Comparison of ENCODE assay signal across 17 cellular contexts in the genomic region with DNA sequence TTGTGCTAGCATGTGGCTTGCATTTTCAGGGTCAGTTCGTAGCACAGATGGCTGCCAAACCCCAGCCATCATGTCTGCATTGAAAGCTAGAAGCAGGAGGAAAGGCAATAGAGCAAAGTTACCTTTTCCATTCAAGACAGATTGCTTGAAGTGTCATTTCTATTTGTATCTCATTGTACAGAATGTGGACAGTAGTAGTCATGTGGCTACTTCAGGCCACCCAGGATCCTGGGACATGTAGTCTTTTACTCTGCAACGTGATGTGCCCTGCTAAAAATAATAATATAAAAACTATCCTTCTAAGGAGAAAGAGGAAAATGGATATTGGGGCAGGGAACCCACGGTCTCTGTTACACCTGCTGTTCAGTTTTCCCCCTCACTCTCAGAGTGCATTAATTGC.
DNase-seq lines count a peak whose midpoint lies in the region; ATAC-seq and TF ChIP-seq lines count a peak whose summit lies in the region.
"Had no signal": no experiment of that assay in that cellular context is flagged by ENCODE, and none has a peak within 500 bp of the region (broad histone marks: within the 10 kb centered on the region; RNA-seq: fewer than 3 reads in every experiment).

No MANE protein-coding gene starts in this region.

- ATAC-seq in left ventricle myocardium superior (peak; percentile 30), right cardiac atrium (no peak), psoas muscle (peak; percentile 55 to 79 (median 68)), HG02571 (IDR thresholded peaks at IDR 0.05; ENCODE audit: unreplicated experiment) (no peak)
- ATAC-seq: CD8-positive, alpha-beta T cell; GM12878; HepG2 had no signal

- H3K4me3 ChIP-seq in right cardiac atrium (ENCODE audit: low read length) (no peak overlapping the region), endodermal cell (ENCODE audit: low read length) (no peak overlapping the region), psoas muscle (no peak overlapping the region)
- H3K4me3 ChIP-seq: BLaER1, GM12878 had no signal

- no peaks in the 10 kb centered on the region for H3K27me3 Mint-ChIP-seq in endodermal cell (ENCODE audit: insufficient read depth)

- DNase-seq in left ventricle myocardium superior (no peak), right cardiac atrium (no peak), endodermal cell (no peak), psoas muscle (no peak), dedifferentiated amniotic fluid mesenchymal stem cell (ENCODE audit: extremely low spot score) (no peak)
- no peak for DNase-seq in effector CD8-positive, alpha-beta T cell (lab: John Stamatoyannopoulos, UW)
- DNase-seq: 8988T; Calu3; CD8-positive, alpha-beta T cell; DMS79 treated with DMSO at 0.1 percent for 48 hours; GF-D8; GOT3; H9 had no signal

- peaks cover 3% of the 10 kb centered on the region for H3K36me3 ChIP-seq in endodermal cell (ENCODE audit: control insufficient read depth, insufficient read depth, low read length)
- no peaks in the 10 kb centered on the region for H3K36me3 ChIP-seq in psoas muscle (ENCODE audit: insufficient read depth in 1 of 2, low read depth in 1 of 2)

- no peaks in the 10 kb centered on the region for H3K9me3 ChIP-seq in right cardiac atrium (ENCODE audit: control insufficient read depth, low read length)
- peaks cover 4% of the 10 kb centered on the region for H3K9me3 ChIP-seq in endodermal cell (ENCODE audit: control insufficient read depth, low read length)
- H3K9me3 ChIP-seq in psoas muscle, result no peaks in the 10 kb centered on the region
- H3K9me3 ChIP-seq: BLaER1 had no signal

- intact Hi-C loops in left ventricle myocardium superior (cut with micrococcal nuclease) (no loop called here), right cardiac atrium (cut with DNase I) (no loop called here), psoas muscle (cut with DNase I) (loop anchor here in 1 of 2 donors (5.0 kb wide), 1 partner anchor 46 kb away; no protein-coding TSS in a partner anchor)

- H3K27ac ChIP-seq in right cardiac atrium (ENCODE audit: low read length) (no peak overlapping the region), endodermal cell (ENCODE audit: low read depth, low read length) (no peak overlapping the region), psoas muscle (peak overlapping the region; percentile 64)
- H3K27ac ChIP-seq: BLaER1 had no signal

- peak overlapping the region; percentile 11 for H3K27ac Mint-ChIP-seq in endodermal cell
- H3K27ac Mint-ChIP-seq: CD8-positive, alpha-beta T cell; H9 had no signal

- 93% methylated on average over 3 of the region's 3 CpGs for WGBS in right cardiac atrium
- 85 to 100% methylated on average over 2 of the region's 3 CpGs for WGBS in endodermal cell (ENCODE audit: insufficient coverage in 1 of 2, insufficient read length in 1 of 2), 2 experiments
- 59 to 92% (median 62%) methylated on average over 3 of the region's 3 CpGs for WGBS in psoas muscle, 3 donors

- H3K4me1 ChIP-seq in right cardiac atrium (ENCODE audit: control insufficient read depth, insufficient read depth, low read length) (peaks cover 3% of the 10 kb centered on the region), endodermal cell (ENCODE audit: control insufficient read depth, insufficient read depth, low read length) (no peaks in the 10 kb centered on the region), psoas muscle (peaks cover 49% of the 10 kb centered on the region)
- H3K4me1 ChIP-seq: BLaER1 had no signal

- no peaks in the 10 kb centered on the region for H3K9me3 Mint-ChIP-seq in endodermal cell
- H3K9me3 Mint-ChIP-seq: CD8-positive, alpha-beta T cell; H9 had no signal

- TF ChIP-seq CTCF in endodermal cell (conservative IDR thresholded peaks at IDR 0.05), result no peak
- TF ChIP-seq CTCF in psoas muscle (IDR thresholded peaks at IDR 0.05), result no peak

- peaks cover 5% of the 10 kb centered on the region for H3K36me3 Mint-ChIP-seq in endodermal cell (ENCODE audit: low read depth)
- H3K36me3 Mint-ChIP-seq: CD8-positive, alpha-beta T cell had no signal

- no peak overlapping the region for H3K4me3 Mint-ChIP-seq in endodermal cell
- H3K4me3 Mint-ChIP-seq: CD8-positive, alpha-beta T cell; H9 had no signal

- peaks cover 22% of the 10 kb centered on the region for H3K4me1 Mint-ChIP-seq in endodermal cell

- H3K27me3 ChIP-seq in right cardiac atrium (ENCODE audit: control insufficient read depth, insufficient read depth) (no peaks in the 10 kb centered on the region), endodermal cell (ENCODE audit: control insufficient read depth, insufficient read depth, low read length, poor library complexity, severe bottlenecking) (no peaks in the 10 kb centered on the region), psoas muscle (ENCODE audit: insufficient read depth in 3 of 3, low read length in 2 of 3) (no peaks in the 10 kb centered on the region)
- H3K27me3 ChIP-seq: BLaER1 had no signal

- no peak overlapping the region for H3K9ac ChIP-seq in endodermal cell (ENCODE audit: extremely low read depth, low read length, poor library complexity, severe bottlenecking)
- H3K9ac ChIP-seq: BLaER1 had no signal

Comparison
In these comparisons a context has a peak if more than half of its experiments do, and no peak if none do; other contexts are left out.
1. ATAC-seq: peak in left ventricle myocardium superior (single experiment) and psoas muscle (4 of 4); none in right cardiac atrium (0 of 2) and HG02571 (single experiment).